9 cellular contexts compared by ENCODE assay signal in the genomic region with DNA sequence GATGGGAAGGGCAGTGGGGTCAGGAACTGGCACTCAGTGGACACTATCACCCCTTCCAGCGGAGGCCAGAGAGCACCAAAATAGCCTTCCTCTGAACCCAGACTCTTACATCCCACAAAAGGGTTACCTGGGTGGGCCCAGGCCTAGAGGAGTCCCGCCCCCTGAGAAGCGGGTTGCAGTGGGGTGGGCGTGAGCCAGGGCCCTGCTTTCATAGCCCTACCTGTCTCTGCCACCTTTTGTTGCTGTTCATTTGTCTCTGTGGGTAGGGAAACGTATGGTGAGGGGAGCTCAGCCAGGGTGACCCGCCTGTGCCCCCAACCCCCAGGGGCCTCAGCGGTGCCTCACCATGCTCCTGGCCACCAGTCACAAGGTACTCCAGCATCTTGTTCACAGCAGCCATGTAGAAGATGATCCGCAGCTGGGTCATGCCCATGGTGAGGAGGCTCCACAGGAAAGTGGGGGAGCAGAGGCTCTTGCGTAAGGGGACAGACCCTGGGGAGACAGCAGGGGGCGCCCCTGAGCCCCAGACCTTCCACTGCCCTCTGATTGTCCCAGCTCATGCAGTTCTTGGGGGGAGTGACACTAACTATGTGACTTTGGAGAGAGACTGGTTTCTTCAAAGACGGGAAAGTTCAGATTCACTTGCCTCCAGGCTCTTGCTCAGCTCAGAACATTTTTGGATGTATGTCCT. TPM values are rescaled to one million over a fixed set of nuclear protein-coding genes. Genes with fewer than 3 reads are reported as not detected.
DNase-seq lines count a peak whose midpoint lies in the region; ATAC-seq, FAIRE-seq and TF ChIP-seq lines count a peak whose summit lies in the region.
"Had no signal": no experiment of that assay in that cellular context is flagged by ENCODE, and none has a peak within 500 bp of the region (broad histone marks: within the 10 kb centered on the region; RNA-seq: fewer than 3 reads in every experiment).

No MANE protein-coding gene starts in this region.

- no peaks in the 10 kb centered on the region for H3K27me3 ChIP-seq in GM23338 (ENCODE audit: insufficient read depth)
- peaks cover 2% of the 10 kb centered on the region for H3K27me3 ChIP-seq in bronchial epithelial cell (ENCODE audit: control insufficient read depth, insufficient read depth, low read length)

- H3K27ac ChIP-seq in GM23338 (ENCODE audit: low read depth): 0 out of 2 replicates have a peak overlapping the region, but pooled peaks have one; percentile 55

- H3K27ac Mint-ChIP-seq in GM23338: peak overlapping the region; percentile 90

- no peaks in the 10 kb centered on the region for H3K79me2 ChIP-seq in GM23338 (replicated peaks; ENCODE audit: insufficient read depth)

- ATAC-seq in GM23338 (peak; percentile 76), mucosa of descending colon (peak; percentile 65), HG03439 (IDR thresholded peaks at IDR 0.05; ENCODE audit: unreplicated experiment) (no peak), HG03378 (IDR thresholded peaks at IDR 0.05; ENCODE audit: unreplicated experiment) (no peak), GM21528 (IDR thresholded peaks at IDR 0.05; ENCODE audit: low FRiP score, unreplicated experiment) (no peak)

- no peak overlapping the region for H3K4me2 ChIP-seq in GM23338

- H3K36me3 ChIP-seq in GM23338 (ENCODE audit: insufficient read depth): peaks cover 10% of the 10 kb centered on the region; the same call in 1 of the 2 replicates
- no peaks in the 10 kb centered on the region for H3K36me3 ChIP-seq in bronchial epithelial cell (ENCODE audit: control insufficient read depth, insufficient read depth, low read length)
- H3K36me3 ChIP-seq in mucosa of descending colon (ENCODE audit: low read depth): no peaks in the 10 kb centered on the region

- H4K20me1 ChIP-seq in GM23338 (replicated peaks; ENCODE audit: insufficient read depth): no peaks in the 10 kb centered on the region

- no peak for FAIRE-seq in bronchial epithelial cell (lab: Jason Lieb, UNC)

- TF ChIP-seq CTCF in GM23338 (conservative IDR thresholded peaks at IDR 0.05; ENCODE audit: low read depth in 2 of 2): peak; percentile 90 to 94
- peak; percentile 66 for TF ChIP-seq CTCF in bronchial epithelial cell (IDR thresholded peaks at IDR 0.05; ENCODE audit: insufficient read depth, low read length, severe bottlenecking)
- peak; percentile 57 for TF ChIP-seq CTCF in mucosa of descending colon (IDR thresholded peaks at IDR 0.05)

- H2AFZ ChIP-seq in GM23338: no peak overlapping the region

- no peak overlapping the region for H3K4me3 ChIP-seq in GM23338
- no peak overlapping the region for H3K4me3 ChIP-seq in bronchial epithelial cell (ENCODE audit: low read depth, low read length)
- H3K4me3 ChIP-seq in mucosa of descending colon: no peak overlapping the region

- H3K9me3 Mint-ChIP-seq in GM23338: no peaks in the 10 kb centered on the region

- DNase-seq in AG20443 (ENCODE audit: low spot score) (peak; percentile 53), GM23338 (ENCODE audit: low spot score) (peak; percentile 85), SW480 (ENCODE audit: low spot score) (peak; percentile 33), bronchial epithelial cell (ENCODE audit: low read depth) (no peak), mucosa of descending colon (peak in 2 of 3 donors; percentile 58 to 64)

- no peaks in the 10 kb centered on the region for H3K9me2 ChIP-seq in GM23338 (ENCODE audit: insufficient read depth)

- peaks cover 11% of the 10 kb centered on the region; the same call in 1 of the 2 replicates for H3F3A ChIP-seq in GM23338 (replicated peaks; ENCODE audit: low read depth)

- H3K4me1 Mint-ChIP-seq in GM23338: peaks cover 33% of the 10 kb centered on the region

- no peak overlapping the region for H3K4me3 Mint-ChIP-seq in GM23338

- peaks cover 7% of the 10 kb centered on the region for H3K27me3 Mint-ChIP-seq in GM23338 (ENCODE audit: insufficient read depth, low read depth, poor library complexity)

- H3K4me1 ChIP-seq in GM23338 (ENCODE audit: insufficient read depth) (no peaks in the 10 kb centered on the region; the same call in 1 of the 2 replicates), mucosa of descending colon (ENCODE audit: low read depth) (no peaks in the 10 kb centered on the region)

- peaks cover 74% of the 10 kb centered on the region for H3K36me3 Mint-ChIP-seq in GM23338 (ENCODE audit: low read depth)

- intact Hi-C loops in mucosa of descending colon (cut with DNase I, micrococcal nuclease): loop anchor here (5.0 kb wide), 1 partner anchor 36 kb away; no protein-coding TSS in a partner anchor

- H3K9me3 ChIP-seq in mucosa of descending colon: no peaks in the 10 kb centered on the region

TF ChIP-seq in GM23338, 12 proteins besides CTCF, POLR2A, EP300 and RAD21 (continues in another document):
- TF ChIP-seq ZNF331 (CRISPR knock-in tag; IDR thresholded peaks at IDR 0.05; ENCODE audit: low read depth) (no peak), ZNF462 (CRISPR knock-in tag; IDR thresholded peaks at IDR 0.05) (no peak), POLR2AphosphoS5 (IDR thresholded peaks at IDR 0.05; ENCODE audit: low read depth) (no peak), EZH2phosphoT487 (IDR thresholded peaks at IDR 0.05; ENCODE audit: unreplicated experiment) (no peak), STAT1 (IDR thresholded peaks at IDR 0.05; ENCODE audit: unreplicated experiment) (no peak)

RNA-seq across cellular contexts. Expression of gene SLC43A1, which starts 24.0 kb away (rescaled TPM):
- 49.7 and 49.8 TPM in 2 replicates for total RNA-seq in GM23338 (2014; rRNA removed; shearing (Covaris generic))
- polyA plus RNA-seq in GM23338 (2016; fragmentation: Nextera tagmentation; extraction: Ambion mirVana): 19.6 and 19.7 TPM in 2 replicates
- total RNA-seq in bronchial epithelial cell (1.0 and 1.3 TPM in 2 replicates), mucosa of descending colon (10 to 100 TPM in 1 of 3 donors, 1 to 10 TPM in 2; 8.3 to 22.6 (median 9.9) TPM)

RNA-seq across cellular contexts. Expression of gene RTN4RL2, which starts 31.2 kb away (rescaled TPM):
- total RNA-seq in GM23338 (2014; rRNA removed; shearing (Covaris generic)): 15.9 and 16.1 TPM in 2 replicates
- 13.1 and 13.9 TPM in 2 replicates for polyA plus RNA-seq in GM23338 (2016; fragmentation: Nextera tagmentation; extraction: Ambion mirVana)
- total RNA-seq in bronchial epithelial cell (not detected in 2 replicates), mucosa of descending colon (under 1 TPM; 0.38 to 0.73 (median 0.48) TPM)

RNA-seq across cellular contexts. Expression of gene TIMM10, which starts 39.0 kb away (rescaled TPM):
- 59.1 and 75.8 TPM in 2 replicates for total RNA-seq in GM23338 (2014; rRNA removed; shearing (Covaris generic))
- 193 and 194 TPM in 2 replicates for polyA plus RNA-seq in GM23338 (2016; fragmentation: Nextera tagmentation; extraction: Ambion mirVana)
- total RNA-seq in bronchial epithelial cell (71.2 and 86.9 TPM in 2 replicates), mucosa of descending colon (10 to 100 TPM; 25.5 to 50.1 (median 49.9) TPM)

RNA-seq across cellular contexts. Expression of gene SMTNL1, which starts 45.9 kb away (rescaled TPM):
- total RNA-seq in GM23338 (2014; rRNA removed; shearing (Covaris generic)): 0.31 TPM in 1 of 2 replicates, not detected in the other
- polyA plus RNA-seq in GM23338 (2016; fragmentation: Nextera tagmentation; extraction: Ambion mirVana): 0.14 and 0.70 TPM in 2 replicates
- total RNA-seq in bronchial epithelial cell (not detected in 2 replicates), mucosa of descending colon (not detected)
- total RNA-seq: glomerular endothelial cell had no signal

Comparison
In these comparisons a context has a peak if more than half of its experiments do, and no peak if none do; other contexts are left out.
1. ATAC-seq: peak in GM23338 (single experiment) and mucosa of descending colon (single experiment); none in HG03439 (single experiment), HG03378 (single experiment) and GM21528 (single experiment).
2. Peak in every context shown above with its lines, with median percentiles within 50 percentile points of each other: CTCF ChIP-seq.